ENCODE assay signal across 2 cellular contexts in genomic region chr6:32980488-32981038, GRCh38.
A peak's percentile ranks its signal among the peaks of the same experiment; 100 is the strongest.
TF ChIP-seq lines count a peak whose summit lies in the region.

No MANE protein-coding gene starts in this region.

TF ChIP-seq in GM23338, 12 proteins besides CTCF, POLR2A, EP300 and RAD21:
- no peak for TF ChIP-seq STAT1 (IDR thresholded peaks at IDR 0.05; ENCODE audit: unreplicated experiment)
- no peak for TF ChIP-seq NANOG (IDR thresholded peaks at IDR 0.05; ENCODE audit: borderline replicate concordance)
TF ChIP-seq in GM23338: peak in this region for 0.

TF ChIP-seq in K562, 482 proteins besides CTCF, POLR2A, EP300 and RAD21:
- no peak for TF ChIP-seq MAFK (IDR thresholded peaks at IDR 0.05; ENCODE audit: low read length)
- no peak for TF ChIP-seq HLTF (IDR thresholded peaks at IDR 0.05)
- peak; percentile 38; the same call in 1 of the 2 replicates for TF ChIP-seq RBFOX2 (IDR thresholded peaks at IDR 0.05; ENCODE audit: low read depth, low read length)
- no peak for TF ChIP-seq ZNF695 (CRISPR knock-in tag; IDR thresholded peaks at IDR 0.05)
- 0 out of 2 replicates have a peak, but pooled peaks have one; percentile 10 for TF ChIP-seq POLR2AphosphoS5 (IDR thresholded peaks at IDR 0.05; ENCODE audit: control insufficient read depth, insufficient read depth, low read depth, low read length)
- no peak for TF ChIP-seq E2F1 (CRISPR knock-in tag; IDR thresholded peaks at IDR 0.05)
- TF ChIP-seq, protein P1, sequence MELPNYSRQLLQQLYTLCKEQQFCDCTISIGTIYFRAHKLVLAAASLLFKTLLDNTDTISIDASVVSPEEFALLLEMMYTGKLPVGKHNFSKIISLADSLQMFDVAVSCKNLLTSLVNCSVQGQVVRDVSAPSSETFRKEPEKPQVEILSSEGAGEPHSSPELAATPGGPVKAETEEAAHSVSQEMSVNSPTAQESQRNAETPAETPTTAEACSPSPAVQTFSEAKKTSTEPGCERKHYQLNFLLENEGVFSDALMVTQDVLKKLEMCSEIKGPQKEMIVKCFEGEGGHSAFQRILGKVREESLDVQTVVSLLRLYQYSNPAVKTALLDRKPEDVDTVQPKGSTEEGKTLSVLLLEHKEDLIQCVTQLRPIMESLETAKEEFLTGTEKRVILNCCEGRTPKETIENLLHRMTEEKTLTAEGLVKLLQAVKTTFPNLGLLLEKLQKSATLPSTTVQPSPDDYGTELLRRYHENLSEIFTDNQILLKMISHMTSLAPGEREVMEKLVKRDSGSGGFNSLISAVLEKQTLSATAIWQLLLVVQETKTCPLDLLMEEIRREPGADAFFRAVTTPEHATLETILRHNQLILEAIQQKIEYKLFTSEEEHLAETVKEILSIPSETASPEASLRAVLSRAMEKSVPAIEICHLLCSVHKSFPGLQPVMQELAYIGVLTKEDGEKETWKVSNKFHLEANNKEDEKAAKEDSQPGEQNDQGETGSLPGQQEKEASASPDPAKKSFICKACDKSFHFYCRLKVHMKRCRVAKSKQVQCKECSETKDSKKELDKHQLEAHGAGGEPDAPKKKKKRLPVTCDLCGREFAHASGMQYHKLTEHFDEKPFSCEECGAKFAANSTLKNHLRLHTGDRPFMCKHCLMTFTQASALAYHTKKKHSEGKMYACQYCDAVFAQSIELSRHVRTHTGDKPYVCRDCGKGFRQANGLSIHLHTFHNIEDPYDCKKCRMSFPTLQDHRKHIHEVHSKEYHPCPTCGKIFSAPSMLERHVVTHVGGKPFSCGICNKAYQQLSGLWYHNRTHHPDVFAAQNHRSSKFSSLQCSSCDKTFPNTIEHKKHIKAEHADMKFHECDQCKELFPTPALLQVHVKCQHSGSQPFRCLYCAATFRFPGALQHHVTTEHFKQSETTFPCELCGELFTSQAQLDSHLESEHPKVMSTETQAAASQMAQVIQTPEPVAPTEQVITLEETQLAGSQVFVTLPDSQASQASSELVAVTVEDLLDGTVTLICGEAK (IDR thresholded peaks at IDR 0.05), result no peak
- TF ChIP-seq, protein P1 (CRISPR knock-in tag; IDR thresholded peaks at IDR 0.05), result 0 out of 2 replicates have a peak, but pooled peaks have one; percentile 8
- TF ChIP-seq HMG20A (CRISPR knock-in tag; conservative IDR thresholded peaks at IDR 0.05), result no peak
- no peak for TF ChIP-seq KLF1 (tag; IDR thresholded peaks at IDR 0.05)
- TF ChIP-seq ETS2 (tag; IDR thresholded peaks at IDR 0.05; ENCODE audit: borderline replicate concordance, poor library complexity, severe bottlenecking), result no peak
- TF ChIP-seq ZBTB43 (CRISPR knock-in tag; IDR thresholded peaks at IDR 0.05), result 0 out of 2 replicates have a peak, but pooled peaks have one; percentile 60
- no peak for TF ChIP-seq SIX5 (IDR thresholded peaks at IDR 0.05; ENCODE audit: borderline replicate concordance in 1 of 2, insufficient read depth in 1 of 2, low read depth in 1 of 2, low read length in 2 of 2)
- peak; percentile 98 for TF ChIP-seq ZBTB33 (CRISPR knock-in tag; IDR thresholded peaks at IDR 0.05)
- no peak for TF ChIP-seq ZNF584 (CRISPR knock-in tag; IDR thresholded peaks at IDR 0.05; ENCODE audit: low read depth)
- no peak for TF ChIP-seq SMAD1 (IDR thresholded peaks at IDR 0.05; ENCODE audit: low read depth, low read length, partially characterized antibody)
- 0 out of 2 replicates have a peak, but pooled peaks have one; percentile 26 for TF ChIP-seq SUPT5H (IDR thresholded peaks at IDR 0.05)
- TF ChIP-seq HSF4 (CRISPR knock-in tag; IDR thresholded peaks at IDR 0.05; ENCODE audit: borderline replicate concordance), result no peak
- no peak for TF ChIP-seq ZNF830 (CRISPR knock-in tag; IDR thresholded peaks at IDR 0.05)
- peak; percentile 33; the same call in 1 of the 2 replicates for TF ChIP-seq VEZF1 (CRISPR knock-in tag; IDR thresholded peaks at IDR 0.05)
